In genomic region chr3:186514296-186515002, GRCh38 we compare ENCODE assay signal across 8 cellular contexts. TPM values are rescaled to one million over a fixed set of nuclear protein-coding genes. Genes with fewer than 3 reads are reported as not detected.
DNase-seq lines count a peak whose midpoint lies in the region; ATAC-seq, FAIRE-seq and TF ChIP-seq lines count a peak whose summit lies in the region.

No MANE protein-coding gene starts in this region.

- H3K9me3 Mint-ChIP-seq in natural killer cell treated with Interleukin-12 subunit alpha and Interleukin-12 subunit beta and Interleukin-15 and Interleukin-18, amount 100 ng/mL, for 72 hours: no peaks in the 10 kb centered on the region
- H3K9me3 Mint-ChIP-seq in natural killer cell: no peaks in the 10 kb centered on the region

- POLR2A ChIA-PET in PC-3 (lab: Charles Lee; ENCODE audit: unreplicated experiment): no interaction called here

- no peak for TF ChIP-seq CTCF in natural killer cell (IDR thresholded peaks at IDR 0.05)
- peak; percentile 51 for TF ChIP-seq CTCF in PC-3 (conservative IDR thresholded peaks at IDR 0.05; ENCODE audit: low read depth, low read length)
- TF ChIP-seq CTCF in fibroblast of pulmonary artery (IDR thresholded peaks at IDR 0.05; ENCODE audit: low read length, missing control alignments): peak; percentile 41

- peak overlapping the region; percentile 3 for H3K4me3 Mint-ChIP-seq in natural killer cell treated with Interleukin-12 subunit alpha and Interleukin-12 subunit beta and Interleukin-15 and Interleukin-18, amount 100 ng/mL, for 72 hours
- no peak overlapping the region for H3K4me3 Mint-ChIP-seq in natural killer cell

- H3K4me1 ChIP-seq in PC-3 (ENCODE audit: insufficient read depth, low read length): no peaks in the 10 kb centered on the region

- no peaks in the 10 kb centered on the region for H3K36me3 ChIP-seq in PC-3 (ENCODE audit: low read depth, low read length)

- H3K4me3 ChIP-seq in PC-3 (ENCODE audit: low read length): no peak overlapping the region
- H3K4me3 ChIP-seq in fibroblast of pulmonary artery (replicated peaks; ENCODE audit: low read depth, low read length): no peak overlapping the region

- peaks cover 44 to 69% of the 10 kb centered on the region in 2 donors for H3K4me1 Mint-ChIP-seq in natural killer cell treated with Interleukin-12 subunit alpha and Interleukin-12 subunit beta and Interleukin-15 and Interleukin-18, amount 100 ng/mL, for 72 hours (ENCODE audit: low read depth in 2 of 2)
- H3K4me1 Mint-ChIP-seq in natural killer cell: peaks cover 36 to 42% of the 10 kb centered on the region in 2 donors

- H3F3A ChIP-seq in PC-3 (ENCODE audit: low read length, unreplicated experiment): no peaks in the 10 kb centered on the region

- CTCF ChIA-PET in PC-3 (lab: Charles Lee): no interaction called here

- no peak for DNase-seq in natural killer cell treated with Interleukin-12 subunit alpha and Interleukin-12 subunit beta and Interleukin-15 and Interleukin-18, amount 100 ng/mL, for 72 hours (ENCODE audit: low spot score)
- DNase-seq in natural killer cell (no peak), PC-3 (peak; percentile 35), fibroblast of pulmonary artery (ENCODE audit: low read depth) (no peak), urothelium cell line (ENCODE audit: low spot score) (peak; percentile 22), DMS153 (lab: John Stamatoyannopoulos, UW) (no peak)

- intact Hi-C loops in natural killer cell (cut with micrococcal nuclease): no loop called here
- intact Hi-C loops in PC-3 (cut with micrococcal nuclease): no loop called here

- no peaks in the 10 kb centered on the region for H3K9me3 ChIP-seq in PC-3 (ENCODE audit: low read length)

- no peak for FAIRE-seq in urothelium cell line (lab: Jason Lieb, UNC)

- no peak overlapping the region for H3K9ac ChIP-seq in PC-3 (ENCODE audit: low read length)

- ATAC-seq in natural killer cell treated with Interleukin-12 subunit alpha and Interleukin-12 subunit beta and Interleukin-15 and Interleukin-18, amount 100 ng/mL, for 72 hours: peak in 1 of 2 donors; percentile 41
- ATAC-seq in natural killer cell (no peak), PC-3 (peak; percentile 38; the same call in 1 of the 2 replicates), HG02973 (IDR thresholded peaks at IDR 0.05; ENCODE audit: unreplicated experiment) (no peak), HG02798 (IDR thresholded peaks at IDR 0.05; ENCODE audit: poor library complexity, unreplicated experiment) (no peak)

- H3K79me2 ChIP-seq in PC-3 (ENCODE audit: low read length): no peaks in the 10 kb centered on the region

- H3K27ac ChIP-seq in PC-3 (ENCODE audit: low read length): no peak overlapping the region

- H3K27me3 Mint-ChIP-seq in natural killer cell treated with Interleukin-12 subunit alpha and Interleukin-12 subunit beta and Interleukin-15 and Interleukin-18, amount 100 ng/mL, for 72 hours: peaks cover 0 to 17% of the 10 kb centered on the region in 2 donors
- H3K27me3 Mint-ChIP-seq in natural killer cell (ENCODE audit: low read depth in 2 of 2): no peaks in the 10 kb centered on the region

- H2AFZ ChIP-seq in PC-3 (ENCODE audit: low read length): no peak overlapping the region

- H4K20me1 ChIP-seq in PC-3 (ENCODE audit: low read length): no peaks in the 10 kb centered on the region

- H3K27me3 ChIP-seq in PC-3 (ENCODE audit: low read length): 0 out of 2 replicates have a peak, but pooled peaks cover 15% of the 10 kb centered on the region

- no peaks in the 10 kb centered on the region for H3K9me2 ChIP-seq in PC-3 (replicated peaks; ENCODE audit: low read length)

- no TSS peak for BruUV-seq in PC-3 (replicated peaks; lab: Mats Ljungman, UMichigan)

- no peak overlapping the region for H3K4me2 ChIP-seq in PC-3 (ENCODE audit: low read length)

- no peaks in the 10 kb centered on the region for H3K36me3 Mint-ChIP-seq in natural killer cell treated with Interleukin-12 subunit alpha and Interleukin-12 subunit beta and Interleukin-15 and Interleukin-18, amount 100 ng/mL, for 72 hours
- no peaks in the 10 kb centered on the region for H3K36me3 Mint-ChIP-seq in natural killer cell

- peak overlapping the region in 1 of 2 donors; percentile 0 for H3K27ac Mint-ChIP-seq in natural killer cell treated with Interleukin-12 subunit alpha and Interleukin-12 subunit beta and Interleukin-15 and Interleukin-18, amount 100 ng/mL, for 72 hours
- H3K27ac Mint-ChIP-seq in natural killer cell: peak overlapping the region in 1 of 2 donors; percentile 5

RNA-seq across cellular contexts. Expression of gene CRYGS, which starts 29.7 kb away (rescaled TPM):
- total RNA-seq in natural killer cell treated with Interleukin-12 subunit alpha and Interleukin-12 subunit beta and Interleukin-15 and Interleukin-18, amount 100 ng/mL, for 72 hours: 1 to 10 TPM; 4.5 to 5.7 TPM
- total RNA-seq in natural killer cell (1 to 10 TPM; 2.1 to 3.4 (median 2.5) TPM), PC-3 (2014; rRNA removed) (3.4 and 4.4 TPM in 2 replicates)

RNA-seq across cellular contexts. Expression of gene TBCCD1, which starts 52.7 kb away (rescaled TPM):
- 10 to 100 TPM; 16.3 to 21.8 TPM for total RNA-seq in natural killer cell treated with Interleukin-12 subunit alpha and Interleukin-12 subunit beta and Interleukin-15 and Interleukin-18, amount 100 ng/mL, for 72 hours
- total RNA-seq in natural killer cell (10 to 100 TPM; 16.8 to 23.0 (median 20.3) TPM), PC-3 (2014; rRNA removed) (16.6 and 17.0 TPM in 2 replicates)

RNA-seq across cellular contexts. Expression of gene DNAJB11, which starts 56.1 kb away (rescaled TPM):
- total RNA-seq in natural killer cell treated with Interleukin-12 subunit alpha and Interleukin-12 subunit beta and Interleukin-15 and Interleukin-18, amount 100 ng/mL, for 72 hours: 10 to 100 TPM; 84.2 to 99.6 TPM
- 100 to 1,000 TPM in 2 of 3 donors, 10 to 100 TPM in 1; 85.9 to 112 (median 111) TPM for total RNA-seq in natural killer cell
- 117 and 120 TPM in 2 replicates for total RNA-seq in PC-3 (2014; rRNA removed)

Comparison
In these comparisons a context has a peak if more than half of its experiments do, and no peak if none do; other contexts are left out.
1. DNase-seq: peak in PC-3 (single experiment) and urothelium cell line (single experiment); none in natural killer cell treated with Interleukin-12 subunit alpha and Interleukin-12 subunit beta and Interleukin-15 and Interleukin-18, amount 100 ng/mL, for 72 hours (single experiment), natural killer cell (single experiment), fibroblast of pulmonary artery (single experiment) and DMS153 (single experiment).